In genomic region chr3:190306513-190307163, GRCh38 we compare ENCODE assay signal across 10 cellular contexts. TPM values are rescaled to one million over a fixed set of nuclear protein-coding genes. Genes with fewer than 3 reads are reported as not detected.
DNase-seq lines count a peak whose midpoint lies in the region; ATAC-seq, FAIRE-seq and TF ChIP-seq lines count a peak whose summit lies in the region.
"Had no signal": no experiment of that assay in that cellular context is flagged by ENCODE, and none has a peak within 500 bp of the region (broad histone marks: within the 10 kb centered on the region; RNA-seq: fewer than 3 reads in every experiment).

No MANE protein-coding gene starts in this region.

- TF ChIP-seq CTCF in hepatocyte (IDR thresholded peaks at IDR 0.05; ENCODE audit: poor library complexity), result no peak

- POLR2A ChIA-PET in activated CD4-positive, alpha-beta T cell treated with anti-CD3 and anti-CD28 coated beads, Interleukin-2, amount 10 ng/mL, durations not matched to agents 7 days and 5 days (lab: Charles Lee), result interaction anchor here (0.6 kb wide), 1 partner anchor 14 kb away, joined by 3 read pairs; no protein-coding TSS in a partner anchor

- no peak overlapping the region for H2AFZ ChIP-seq in hepatocyte

- peak in 5 of 6 experiments; percentile 18 to 86 (median 80) for DNase-seq in stimulated activated naive CD4-positive, alpha-beta T cell (lab: John Stamatoyannopoulos, UW)
- no peak for DNase-seq in stimulated activated naive CD4-positive, alpha-beta T cell treated with Interleukin-2 at 50 U/mL for 16 hours (lab: John Stamatoyannopoulos, UW)
- peak; percentile 41 for DNase-seq in activated CD4-positive, alpha-beta T cell treated with anti-CD3 and anti-CD28 coated beads, Interleukin-2, amount 10 ng/mL, durations not matched to agents 7 days and 5 days
- peak; percentile 64 for DNase-seq in hepatocyte (ENCODE audit: low spot score)
- no peak for DNase-seq in DMS 273 treated with DMSO at 0.1 percent for 48 hours (lab: John Stamatoyannopoulos, UW)
- no peak for DNase-seq in RCC 7860 (ENCODE audit: low spot score)
- no peak for DNase-seq in amniotic stem cell (lab: John Stamatoyannopoulos, UW)
- DNase-seq: activated B cell treated with CpG ODN at 0.5 μM for 24 hours, NCI-H187 had no signal

- H3K36me3 Mint-ChIP-seq in activated CD4-positive, alpha-beta T cell treated with anti-CD3 and anti-CD28 coated beads, Interleukin-2, amount 10 ng/mL, durations not matched to agents 7 days and 5 days (ENCODE audit: low read depth), result no peaks in the 10 kb centered on the region

- H3K4me3 Mint-ChIP-seq in activated CD4-positive, alpha-beta T cell treated with anti-CD3 and anti-CD28 coated beads, Interleukin-2, amount 10 ng/mL, durations not matched to agents 7 days and 5 days, result no peak overlapping the region
- H3K4me3 Mint-ChIP-seq: activated B cell treated with CpG ODN at 0.5 μM for 24 hours had no signal

- H3K9me3 ChIP-seq in hepatocyte (ENCODE audit: low read depth), result no peaks in the 10 kb centered on the region

- no peaks in the 10 kb centered on the region for H4K20me1 ChIP-seq in hepatocyte (ENCODE audit: insufficient read depth, poor library complexity, severe bottlenecking)

- peaks cover 20% of the 10 kb centered on the region for H3K4me1 Mint-ChIP-seq in activated CD4-positive, alpha-beta T cell treated with anti-CD3 and anti-CD28 coated beads, Interleukin-2, amount 10 ng/mL, durations not matched to agents 7 days and 5 days
- H3K4me1 Mint-ChIP-seq: activated B cell treated with CpG ODN at 0.5 μM for 24 hours had no signal

- no peak for FAIRE-seq in RCC 7860 (lab: Jason Lieb, UNC)

- no peak for ATAC-seq in HG03520 (IDR thresholded peaks at IDR 0.05; ENCODE audit: unreplicated experiment)

- no peaks in the 10 kb centered on the region for H3K36me3 ChIP-seq in hepatocyte (replicated peaks; ENCODE audit: insufficient read depth, low read depth)

- WGBS in hepatocyte (ENCODE audit: low lambda C conversion rate, missing lambda C conversion rate), result 60% methylated on average over 4 of the region's 4 CpGs

- no peaks in the 10 kb centered on the region for H3K9me2 ChIP-seq in hepatocyte (replicated peaks; ENCODE audit: insufficient read depth)

- peak overlapping the region; percentile 48 for H3K4me2 ChIP-seq in hepatocyte

- H3K4me1 ChIP-seq in hepatocyte (ENCODE audit: insufficient read depth), result peaks cover 29% of the 10 kb centered on the region

- H3K4me3 ChIP-seq in hepatocyte, result no peak overlapping the region

- H3K27ac Mint-ChIP-seq in activated CD4-positive, alpha-beta T cell treated with anti-CD3 and anti-CD28 coated beads, Interleukin-2, amount 10 ng/mL, durations not matched to agents 7 days and 5 days, result no peak overlapping the region
- H3K27ac Mint-ChIP-seq: activated B cell treated with CpG ODN at 0.5 μM for 24 hours had no signal

- H3K27ac ChIP-seq in hepatocyte, result peak overlapping the region; percentile 96

- CTCF ChIA-PET in activated CD4-positive, alpha-beta T cell treated with anti-CD3 and anti-CD28 coated beads, Interleukin-2, amount 10 ng/mL, durations not matched to agents 7 days and 5 days (lab: Charles Lee), result interaction anchor here (1.6 kb wide), 1 partner anchor 16 kb away, joined by 6 read pairs; the partner anchor contains the start of gene CLDN1

- H3K27me3 Mint-ChIP-seq in activated CD4-positive, alpha-beta T cell treated with anti-CD3 and anti-CD28 coated beads, Interleukin-2, amount 10 ng/mL, durations not matched to agents 7 days and 5 days, result peaks cover 2% of the 10 kb centered on the region

- no peaks in the 10 kb centered on the region for H3K27me3 ChIP-seq in hepatocyte

- H3K79me2 ChIP-seq in hepatocyte, result peaks cover 6% of the 10 kb centered on the region

- H3K9me3 Mint-ChIP-seq in activated CD4-positive, alpha-beta T cell treated with anti-CD3 and anti-CD28 coated beads, Interleukin-2, amount 10 ng/mL, durations not matched to agents 7 days and 5 days, result no peaks in the 10 kb centered on the region
- H3K9me3 Mint-ChIP-seq: activated B cell treated with CpG ODN at 0.5 μM for 24 hours had no signal

RNA-seq across cellular contexts. Expression of gene CLDN1, which starts 15.6 kb away (rescaled TPM):
- not detected for total RNA-seq in activated CD4-positive, alpha-beta T cell treated with anti-CD3 and anti-CD28 coated beads, Interleukin-2, amount 10 ng/mL, durations not matched to agents 7 days and 5 days
- 106 and 123 TPM in 2 replicates for total RNA-seq in hepatocyte
- 45.3 and 46.9 TPM in 2 replicates for polyA plus RNA-seq in hepatocyte
- total RNA-seq: activated B cell treated with CpG ODN at 0.5 μM for 24 hours had no signal

Comparison
In these comparisons a context has a peak if more than half of its experiments do, and no peak if none do; other contexts are left out.
1. DNase-seq: peak in stimulated activated naive CD4-positive, alpha-beta T cell (5 of 6), activated CD4-positive, alpha-beta T cell treated with anti-CD3 and anti-CD28 coated beads, Interleukin-2, amount 10 ng/mL, durations not matched to agents 7 days and 5 days (single experiment) and hepatocyte (single experiment); none in stimulated activated naive CD4-positive, alpha-beta T cell treated with Interleukin-2 at 50 U/mL for 16 hours (single experiment), DMS 273 treated with DMSO at 0.1 percent for 48 hours (single experiment), RCC 7860 (single experiment) and amniotic stem cell (single experiment).
2. RNA of gene CLDN1, which starts 15.6 kb away (total RNA-seq): 106 to 123 TPM in hepatocyte; not detected in activated CD4-positive, alpha-beta T cell treated with anti-CD3 and anti-CD28 coated beads, Interleukin-2, amount 10 ng/mL, durations not matched to agents 7 days and 5 days; every median in the first group is over 100 times any median in the second.